Comparison of ENCODE assay signal across 1 cellular context in genomic region chr12:122265931-122266771, GRCh38.
TF ChIP-seq lines count a peak whose summit lies in the region.

VPS33A (minus strand) TSS chr12:122266494; CDS start chr12:122266408, 86 bp downstream.

TF ChIP-seq in HEK293, 187 proteins besides CTCF, POLR2A, EP300 and RAD21 (continued from another document and continues in another):
- TF ChIP-seq SCRT2 (tag by site-specific recombination; IDR thresholded peaks at IDR 0.05): peak; percentile 90
- peak; percentile 37; the same call in 1 of the 2 replicates for TF ChIP-seq RBAK (tag by site-specific recombination; IDR thresholded peaks at IDR 0.05)
- peak; percentile 70; the same call in 1 of the 2 replicates for TF ChIP-seq TRIM28 (IDR thresholded peaks at IDR 0.05; ENCODE audit: borderline replicate concordance, low read length)
- TF ChIP-seq HOXD13 (CRISPR knock-in tag; IDR thresholded peaks at IDR 0.05; ENCODE audit: borderline replicate concordance): peak; percentile 82; the same call in 1 of the 2 replicates
- TF ChIP-seq ZNF654 (tag by site-specific recombination; IDR thresholded peaks at IDR 0.05; ENCODE audit: low read depth): peak; percentile 2; the same call in 1 of the 2 replicates
- TF ChIP-seq ZNF639 (tag by site-specific recombination; IDR thresholded peaks at IDR 0.05): peak; percentile 98
- no peak for TF ChIP-seq ZNF529 (tag by site-specific recombination; IDR thresholded peaks at IDR 0.05; ENCODE audit: insufficient replicate concordance)
- no peak; the same call in 1 of the 2 replicates for TF ChIP-seq ZFP37 (tag by site-specific recombination; IDR thresholded peaks at IDR 0.05)
- peak; percentile 90 for TF ChIP-seq ZBTB7A (tag by site-specific recombination; IDR thresholded peaks at IDR 0.05; ENCODE audit: low read depth)
- TF ChIP-seq, protein P1, sequence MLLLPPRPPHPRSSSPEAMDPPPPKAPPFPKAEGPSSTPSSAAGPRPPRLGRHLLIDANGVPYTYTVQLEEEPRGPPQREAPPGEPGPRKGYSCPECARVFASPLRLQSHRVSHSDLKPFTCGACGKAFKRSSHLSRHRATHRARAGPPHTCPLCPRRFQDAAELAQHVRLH (tag by site-specific recombination; IDR thresholded peaks at IDR 0.05): peak; percentile 99
- no peak for TF ChIP-seq ZNF174 (tag by site-specific recombination; IDR thresholded peaks at IDR 0.05)
- 0 out of 2 replicates have a peak, but pooled peaks have one; percentile 95 for TF ChIP-seq ZNF175 (tag by site-specific recombination; IDR thresholded peaks at IDR 0.05)
- no peak; the same call in 1 of the 2 replicates for TF ChIP-seq ZSCAN30 (tag by site-specific recombination; IDR thresholded peaks at IDR 0.05)
- TF ChIP-seq ZNF571 (tag by site-specific recombination; IDR thresholded peaks at IDR 0.05): no peak
- TF ChIP-seq WT1 (tag by site-specific recombination; IDR thresholded peaks at IDR 0.05): peak; percentile 91
- peak; percentile 100 for TF ChIP-seq ZEB2 (tag by site-specific recombination; IDR thresholded peaks at IDR 0.05)
- TF ChIP-seq ZNF561 (tag by site-specific recombination; IDR thresholded peaks at IDR 0.05; ENCODE audit: borderline replicate concordance): peak; percentile 98
- TF ChIP-seq, protein P2, sequence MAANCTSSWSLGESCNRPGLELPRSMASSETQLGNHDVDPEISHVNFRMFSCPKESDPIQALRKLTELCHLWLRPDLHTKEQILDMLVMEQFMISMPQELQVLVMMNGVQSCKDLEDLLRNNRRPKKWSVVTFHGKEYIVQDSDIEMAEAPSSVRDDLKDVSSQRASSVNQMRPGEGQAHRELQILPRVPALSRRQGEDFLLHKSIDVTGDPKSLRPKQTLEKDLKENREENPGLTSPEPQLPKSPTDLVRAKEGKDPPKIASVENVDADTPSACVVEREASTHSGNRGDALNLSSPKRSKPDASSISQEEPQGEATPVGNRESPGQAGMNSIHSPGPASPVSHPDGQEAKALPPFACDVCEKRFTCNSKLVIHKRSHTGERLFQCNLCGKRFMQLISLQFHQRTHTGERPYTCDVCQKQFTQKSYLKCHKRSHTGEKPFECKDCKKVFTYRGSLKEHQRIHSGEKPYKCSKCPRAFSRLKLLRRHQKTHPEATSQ (tag by site-specific recombination; IDR thresholded peaks at IDR 0.05): peak; percentile 45; the same call in 1 of the 2 replicates
- TF ChIP-seq ZBTB21 (tag by site-specific recombination; IDR thresholded peaks at IDR 0.05): peak; percentile 84; the same call in 1 of the 2 replicates
- TF ChIP-seq PBX3 (CRISPR knock-in tag; IDR thresholded peaks at IDR 0.05): peak; percentile 91; the same call in 1 of the 2 replicates
- peak; percentile 95 for TF ChIP-seq ZNF146 (tag by site-specific recombination; IDR thresholded peaks at IDR 0.05)
- peak; percentile 72; the same call in 1 of the 2 replicates for TF ChIP-seq GLIS2 (tag by site-specific recombination; IDR thresholded peaks at IDR 0.05)
- TF ChIP-seq ZNF341 (tag by site-specific recombination; IDR thresholded peaks at IDR 0.05; ENCODE audit: low read depth): peak; percentile 46; the same call in 1 of the 2 replicates
- peak; percentile 90; the same call in 1 of the 2 replicates for TF ChIP-seq AEBP2 (tag by site-specific recombination; IDR thresholded peaks at IDR 0.05; ENCODE audit: borderline replicate concordance)
- TF ChIP-seq ZNF629 (tag by site-specific recombination; IDR thresholded peaks at IDR 0.05): peak; percentile 89
- TF ChIP-seq ZNF416 (tag by site-specific recombination; IDR thresholded peaks at IDR 0.05): no peak
- TF ChIP-seq ZNF701 (tag by site-specific recombination; IDR thresholded peaks at IDR 0.05): no peak
- TF ChIP-seq PATZ1 (tag by site-specific recombination; IDR thresholded peaks at IDR 0.05): peak; percentile 92
- no peak for TF ChIP-seq ZNF747 (tag by site-specific recombination; IDR thresholded peaks at IDR 0.05)
- TF ChIP-seq SCRT1 (tag by site-specific recombination; IDR thresholded peaks at IDR 0.05; ENCODE audit: borderline replicate concordance): peak; percentile 76; the same call in 1 of the 2 replicates
- TF ChIP-seq ZNF555 (tag by site-specific recombination; conservative IDR thresholded peaks at IDR 0.05): no peak
- TF ChIP-seq IKZF3 (tag by site-specific recombination; IDR thresholded peaks at IDR 0.05): peak; percentile 59; the same call in 1 of the 2 replicates
- TF ChIP-seq, protein P3, sequence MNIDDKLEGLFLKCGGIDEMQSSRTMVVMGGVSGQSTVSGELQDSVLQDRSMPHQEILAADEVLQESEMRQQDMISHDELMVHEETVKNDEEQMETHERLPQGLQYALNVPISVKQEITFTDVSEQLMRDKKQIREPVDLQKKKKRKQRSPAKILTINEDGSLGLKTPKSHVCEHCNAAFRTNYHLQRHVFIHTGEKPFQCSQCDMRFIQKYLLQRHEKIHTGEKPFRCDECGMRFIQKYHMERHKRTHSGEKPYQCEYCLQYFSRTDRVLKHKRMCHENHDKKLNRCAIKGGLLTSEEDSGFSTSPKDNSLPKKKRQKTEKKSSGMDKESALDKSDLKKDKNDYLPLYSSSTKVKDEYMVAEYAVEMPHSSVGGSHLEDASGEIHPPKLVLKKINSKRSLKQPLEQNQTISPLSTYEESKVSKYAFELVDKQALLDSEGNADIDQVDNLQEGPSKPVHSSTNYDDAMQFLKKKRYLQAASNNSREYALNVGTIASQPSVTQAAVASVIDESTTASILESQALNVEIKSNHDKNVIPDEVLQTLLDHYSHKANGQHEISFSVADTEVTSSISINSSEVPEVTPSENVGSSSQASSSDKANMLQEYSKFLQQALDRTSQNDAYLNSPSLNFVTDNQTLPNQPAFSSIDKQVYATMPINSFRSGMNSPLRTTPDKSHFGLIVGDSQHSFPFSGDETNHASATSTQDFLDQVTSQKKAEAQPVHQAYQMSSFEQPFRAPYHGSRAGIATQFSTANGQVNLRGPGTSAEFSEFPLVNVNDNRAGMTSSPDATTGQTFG (tag by site-specific recombination; IDR thresholded peaks at IDR 0.05; ENCODE audit: borderline replicate concordance): no peak; the same call in 1 of the 2 replicates
- no peak; the same call in 1 of the 2 replicates for TF ChIP-seq ATF2 (tag by site-specific recombination; IDR thresholded peaks at IDR 0.05; ENCODE audit: low read depth)
- TF ChIP-seq SP2 (tag by site-specific recombination; IDR thresholded peaks at IDR 0.05): peak; percentile 82
- TF ChIP-seq ZNF792 (tag by site-specific recombination; IDR thresholded peaks at IDR 0.05): peak; percentile 91
- peak; percentile 95 for TF ChIP-seq INSM2 (tag by site-specific recombination; IDR thresholded peaks at IDR 0.05)
- peak; percentile 21; the same call in 1 of the 2 replicates for TF ChIP-seq ZNF140 (tag by site-specific recombination; IDR thresholded peaks at IDR 0.05)
- peak; percentile 77; the same call in 1 of the 2 replicates for TF ChIP-seq ZNF558 (tag by site-specific recombination; IDR thresholded peaks at IDR 0.05)
- TF ChIP-seq ZNF600 (tag by site-specific recombination; IDR thresholded peaks at IDR 0.05): peak; percentile 95
- no peak for TF ChIP-seq ZNF560 (tag by site-specific recombination; IDR thresholded peaks at IDR 0.05; ENCODE audit: borderline replicate concordance)
- TF ChIP-seq ZNF37A (tag by site-specific recombination; IDR thresholded peaks at IDR 0.05): no peak
- TF ChIP-seq ZNF398 (tag by site-specific recombination; IDR thresholded peaks at IDR 0.05): peak; percentile 37; the same call in 1 of the 2 replicates
- peak; percentile 97 for TF ChIP-seq ZNF501 (tag by site-specific recombination; IDR thresholded peaks at IDR 0.05)
- peak; percentile 56; the same call in 1 of the 2 replicates for TF ChIP-seq ZNF645 (tag by site-specific recombination; IDR thresholded peaks at IDR 0.05)
- TF ChIP-seq ZNF324 (tag by site-specific recombination; IDR thresholded peaks at IDR 0.05): peak; percentile 98
- TF ChIP-seq OSR2 (tag by site-specific recombination; IDR thresholded peaks at IDR 0.05): peak; percentile 66
- peak; percentile 89; the same call in 1 of the 2 replicates for TF ChIP-seq ZNF221 (tag by site-specific recombination; IDR thresholded peaks at IDR 0.05; ENCODE audit: borderline replicate concordance)
